Comparison of ENCODE assay signal across 11 cellular contexts in the genomic region with DNA sequence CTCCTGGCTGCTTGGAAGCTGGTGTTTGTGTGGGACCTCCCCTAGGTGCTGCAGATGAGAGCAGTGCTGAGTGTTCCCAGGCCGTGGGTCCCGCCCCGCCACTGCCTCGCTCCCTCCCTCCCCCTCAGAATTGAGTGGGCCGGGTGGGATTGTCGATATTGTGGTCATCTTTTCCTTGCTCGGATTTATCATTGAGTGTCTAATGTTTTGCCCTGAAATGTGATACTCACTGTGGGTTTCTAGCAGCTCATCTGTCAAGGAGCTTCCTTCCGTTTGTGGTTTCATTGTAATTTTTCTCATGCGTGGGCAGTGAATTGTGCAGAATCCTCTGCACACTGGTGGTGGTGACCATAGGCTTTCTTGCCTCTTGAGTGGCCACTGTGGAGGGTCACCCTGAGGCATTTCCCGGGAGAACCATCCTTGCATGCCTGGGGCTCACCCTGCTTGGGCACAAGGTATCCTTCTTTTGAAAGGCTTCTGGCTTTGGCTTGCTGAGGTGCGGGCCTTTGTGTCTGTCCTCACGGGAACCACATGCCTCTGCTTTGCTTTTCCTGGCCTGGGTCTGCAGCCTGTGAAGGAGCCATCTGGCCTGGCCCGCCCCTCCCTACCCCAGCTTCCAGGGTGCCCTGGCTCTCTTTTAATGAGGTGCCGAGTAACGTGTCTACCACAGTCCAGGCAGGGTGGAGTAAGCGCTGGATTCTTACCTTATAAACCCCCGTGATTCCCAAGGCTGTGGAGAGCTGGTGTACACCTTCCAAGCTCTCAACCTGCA. TPM values are rescaled to one million over a fixed set of nuclear protein-coding genes. Genes with fewer than 3 reads are reported as not detected.
A peak's percentile ranks its signal among the peaks of the same experiment; 100 is the strongest.
DNase-seq lines count a peak whose midpoint lies in the region; ATAC-seq and FAIRE-seq lines count a peak whose summit lies in the region.
"Had no signal": no experiment of that assay in that cellular context is flagged by ENCODE, and none has a peak within 500 bp of the region (broad histone marks: within the 10 kb centered on the region; RNA-seq: fewer than 3 reads in every experiment).

No MANE protein-coding gene starts in this region.

- peak; percentile 49 to 58 for DNase-seq in Kasumi-1 (lab: John Stamatoyannopoulos, UW)
- DNase-seq in activated naive CD4-positive, alpha-beta T cell treated with anti-CD3 and anti-CD28 coated beads, Interleukin-2, amount 10 ng/mL, durations not matched to agents 7 days and 5 days: no peak
- DNase-seq in naive thymus-derived CD4-positive, alpha-beta T cell: peak in 5 of 9 donors; percentile 18 to 51 (median 21)
- no peak for DNase-seq in NCI-H2081 treated with DMSO at 0.1 percent for 48 hours (lab: John Stamatoyannopoulos, UW)
- no peak for DNase-seq in Karpas-422
- no peak for DNase-seq in frontal cortex (ENCODE audit: low spot score in 2 of 2)
- DNase-seq: mesendoderm, SJCRH30 had no signal

- peaks cover 29% of the 10 kb centered on the region for H3K36me3 Mint-ChIP-seq in activated naive CD4-positive, alpha-beta T cell treated with anti-CD3 and anti-CD28 coated beads, Interleukin-2, amount 10 ng/mL, durations not matched to agents 7 days and 5 days
- H3K36me3 Mint-ChIP-seq in naive thymus-derived CD4-positive, alpha-beta T cell: peaks cover 0 to 38% (median 12%) of the 10 kb centered on the region in 5 donors

- peak overlapping the region; percentile 74 to 98 (median 87) for H3K4me2 ChIP-seq in BLaER1 treated with 17β-estradiol and CSF1 and Interleukin-3, amounts not matched to agents 10 nM and 100 nM
- no peak overlapping the region for H3K4me2 ChIP-seq in Karpas-422 (ENCODE audit: low read depth, low read length, poor library complexity, severe bottlenecking)

- intact Hi-C loops in naive thymus-derived CD4-positive, alpha-beta T cell (cut with micrococcal nuclease): no loop called here

- peaks cover 46% of the 10 kb centered on the region for H3K4me1 Mint-ChIP-seq in activated naive CD4-positive, alpha-beta T cell treated with anti-CD3 and anti-CD28 coated beads, Interleukin-2, amount 10 ng/mL, durations not matched to agents 7 days and 5 days
- H3K4me1 Mint-ChIP-seq in naive thymus-derived CD4-positive, alpha-beta T cell: peaks cover 38 to 63% (median 54%) of the 10 kb centered on the region in 7 donors

- peaks cover 43% of the 10 kb centered on the region for H3K79me2 ChIP-seq in Karpas-422 (ENCODE audit: low read length)

- peaks cover 85 to 100% (median 99%) of the 10 kb centered on the region in 11 experiments for H4K20me1 ChIP-seq in BLaER1 treated with 17β-estradiol and CSF1 and Interleukin-3, amounts not matched to agents 10 nM and 100 nM
- H4K20me1 ChIP-seq in Karpas-422 (ENCODE audit: insufficient read depth, low read depth, low read length): peaks cover 32% of the 10 kb centered on the region; the same call in 1 of the 2 replicates

- no peaks in the 10 kb centered on the region for H3K27me3 Mint-ChIP-seq in activated naive CD4-positive, alpha-beta T cell treated with anti-CD3 and anti-CD28 coated beads, Interleukin-2, amount 10 ng/mL, durations not matched to agents 7 days and 5 days
- H3K27me3 Mint-ChIP-seq in naive thymus-derived CD4-positive, alpha-beta T cell: no peaks in the 10 kb centered on the region

- no peaks in the 10 kb centered on the region for H3K9me3 ChIP-seq in BLaER1 treated with 17β-estradiol and CSF1 and Interleukin-3, amounts not matched to agents 10 nM and 100 nM (replicated peaks in 1 of 11)
- no peaks in the 10 kb centered on the region for H3K9me3 ChIP-seq in naive thymus-derived CD4-positive, alpha-beta T cell (ENCODE audit: control insufficient read depth in 2 of 3, low read length in 3 of 3)
- no peaks in the 10 kb centered on the region for H3K9me3 ChIP-seq in Karpas-422 (ENCODE audit: low read length)
- H3K9me3 ChIP-seq: SJCRH30 had no signal

- peak overlapping the region in 5 of 10 experiments; percentile 4 to 23 (median 15); a peak in 4 of 20 replicates for H3K4me3 ChIP-seq in BLaER1 treated with 17β-estradiol and CSF1 and Interleukin-3, amounts not matched to agents 10 nM and 100 nM
- peak overlapping the region; percentile 32 for H3K4me3 ChIP-seq in naive thymus-derived CD4-positive, alpha-beta T cell (ENCODE audit: low read length)
- no peak overlapping the region for H3K4me3 ChIP-seq in Karpas-422 (ENCODE audit: low read length)
- H3K4me3 ChIP-seq: SJCRH30 had no signal

- no peaks in the 10 kb centered on the region for H3K9me3 Mint-ChIP-seq in activated naive CD4-positive, alpha-beta T cell treated with anti-CD3 and anti-CD28 coated beads, Interleukin-2, amount 10 ng/mL, durations not matched to agents 7 days and 5 days
- no peaks in the 10 kb centered on the region for H3K9me3 Mint-ChIP-seq in naive thymus-derived CD4-positive, alpha-beta T cell

- peak overlapping the region; percentile 5 for H3K27ac Mint-ChIP-seq in activated naive CD4-positive, alpha-beta T cell treated with anti-CD3 and anti-CD28 coated beads, Interleukin-2, amount 10 ng/mL, durations not matched to agents 7 days and 5 days
- peak overlapping the region in 5 of 9 donors; percentile 0 to 52 (median 8) for H3K27ac Mint-ChIP-seq in naive thymus-derived CD4-positive, alpha-beta T cell

- H3K9me2 ChIP-seq in Karpas-422 (replicated peaks; ENCODE audit: insufficient read depth, low read length): no peaks in the 10 kb centered on the region

- H3K4me1 ChIP-seq in BLaER1 treated with 17β-estradiol and CSF1 and Interleukin-3, amounts not matched to agents 10 nM and 100 nM: peaks cover 64 to 82% (median 68%) of the 10 kb centered on the region in 10 experiments
- peaks cover 14 to 34% of the 10 kb centered on the region in 2 donors for H3K4me1 ChIP-seq in naive thymus-derived CD4-positive, alpha-beta T cell (ENCODE audit: control insufficient read depth in 2 of 2, insufficient read depth in 2 of 2, low read length in 2 of 2)
- peaks cover 23% of the 10 kb centered on the region for H3K4me1 ChIP-seq in Karpas-422 (ENCODE audit: low read length)
- H3K4me1 ChIP-seq: SJCRH30 had no signal

- CTCF ChIA-PET in activated naive CD4-positive, alpha-beta T cell treated with anti-CD3 and anti-CD28 coated beads, Interleukin-2, amount 10 ng/mL, durations not matched to agents 7 days and 5 days (lab: Charles Lee): interaction anchor here (1.7 to 6.2 kb wide), 3 partner anchors 16 to 173 kb away, joined by 6 to 42 read pairs (median 29); no protein-coding TSS in a partner anchor
- CTCF ChIA-PET in naive thymus-derived CD4-positive, alpha-beta T cell (lab: Charles Lee): interaction anchor here (1.1 to 1.3 kb wide), 2 partner anchors 163 to 173 kb away, joined by 3 to 4 read pairs; no protein-coding TSS in a partner anchor

- ATAC-seq in naive thymus-derived CD4-positive, alpha-beta T cell: peak; percentile 44
- no peak for ATAC-seq in HG03460 (IDR thresholded peaks at IDR 0.05; ENCODE audit: unreplicated experiment)

- H3K9ac ChIP-seq in BLaER1 treated with 17β-estradiol and CSF1 and Interleukin-3, amounts not matched to agents 10 nM and 100 nM: peak overlapping the region in 4 of 11 experiments; percentile 50 to 67 (median 60); a peak in 3 of 22 replicates
- H3K9ac ChIP-seq in Karpas-422 (ENCODE audit: low read length): no peak overlapping the region

- peaks cover 0 to 98% (median 0%) of the 10 kb centered on the region in 11 experiments; a peak in 8 of 22 replicates for H3K27me3 ChIP-seq in BLaER1 treated with 17β-estradiol and CSF1 and Interleukin-3, amounts not matched to agents 10 nM and 100 nM
- no peaks in the 10 kb centered on the region for H3K27me3 ChIP-seq in naive thymus-derived CD4-positive, alpha-beta T cell (ENCODE audit: control insufficient read depth in 2 of 2, insufficient read depth in 2 of 2, low read length in 2 of 2)
- H3K27me3 ChIP-seq in Karpas-422 (ENCODE audit: low read length): no peaks in the 10 kb centered on the region
- H3K27me3 ChIP-seq: SJCRH30 had no signal

- H3K4me3 Mint-ChIP-seq in activated naive CD4-positive, alpha-beta T cell treated with anti-CD3 and anti-CD28 coated beads, Interleukin-2, amount 10 ng/mL, durations not matched to agents 7 days and 5 days: no peak overlapping the region
- H3K4me3 Mint-ChIP-seq in naive thymus-derived CD4-positive, alpha-beta T cell: peak overlapping the region; percentile 54 to 81 (median 71)

- H3K27ac ChIP-seq in BLaER1 treated with 17β-estradiol and CSF1 and Interleukin-3, amounts not matched to agents 10 nM and 100 nM: peak overlapping the region in 3 of 11 experiments; percentile 70 to 84 (median 83); a peak in 3 of 22 replicates
- no peak overlapping the region for H3K27ac ChIP-seq in naive thymus-derived CD4-positive, alpha-beta T cell (ENCODE audit: low read depth, low read length)
- H3K27ac ChIP-seq in Karpas-422 (ENCODE audit: low read length): no peak overlapping the region
- H3K27ac ChIP-seq: SJCRH30 had no signal

- FAIRE-seq in frontal cortex (lab: Jason Lieb, UNC): no peak
- FAIRE-seq: G401.6 had no signal

- POLR2A ChIA-PET in naive thymus-derived CD4-positive, alpha-beta T cell (lab: Charles Lee): no interaction called here

- peaks cover 30 to 54% (median 43%) of the 10 kb centered on the region in 11 experiments for H3K36me3 ChIP-seq in BLaER1 treated with 17β-estradiol and CSF1 and Interleukin-3, amounts not matched to agents 10 nM and 100 nM
- peaks cover 0 to 32% (median 4%) of the 10 kb centered on the region in 3 experiments for H3K36me3 ChIP-seq in naive thymus-derived CD4-positive, alpha-beta T cell (ENCODE audit: control insufficient read depth in 2 of 3, insufficient read depth in 3 of 3, low read length in 3 of 3)
- H3K36me3 ChIP-seq in Karpas-422 (ENCODE audit: insufficient read depth, low read length): peaks cover 30% of the 10 kb centered on the region

- H2AFZ ChIP-seq in Karpas-422 (ENCODE audit: low read length): no peak overlapping the region

RNA-seq across cellular contexts. Expression of a gene that starts 25.6 kb away (rescaled TPM):
- 10 to 100 TPM; 17.8 to 46.4 (median 20.6) TPM for total RNA-seq in naive thymus-derived CD4-positive, alpha-beta T cell
- 10 to 100 TPM; 13.2 to 14.9 TPM for polyA plus RNA-seq in naive thymus-derived CD4-positive, alpha-beta T cell
- total RNA-seq in Karpas-422 (2014; rRNA removed; shearing (Covaris generic); ENCODE audit: low replicate concordance): 12.2 and 48.7 TPM in 2 replicates
- 7.3 TPM for total RNA-seq in frontal cortex

RNA-seq across cellular contexts. Expression of a gene that starts 44.7 kb away (rescaled TPM):
- total RNA-seq in naive thymus-derived CD4-positive, alpha-beta T cell: 100 to 1,000 TPM; 280 to 877 (median 371) TPM
- polyA plus RNA-seq in naive thymus-derived CD4-positive, alpha-beta T cell: 100 to 1,000 TPM; 459 to 768 TPM
- 252 and 484 TPM in 2 replicates for total RNA-seq in Karpas-422 (2014; rRNA removed; shearing (Covaris generic); ENCODE audit: low replicate concordance)
- total RNA-seq in frontal cortex: 4.9 TPM

Comparison
In these comparisons a context has a peak if more than half of its experiments do, and no peak if none do; other contexts are left out.
1. DNase-seq: peak in Kasumi-1 (2 of 2) and naive thymus-derived CD4-positive, alpha-beta T cell (5 of 9); none in activated naive CD4-positive, alpha-beta T cell treated with anti-CD3 and anti-CD28 coated beads, Interleukin-2, amount 10 ng/mL, durations not matched to agents 7 days and 5 days (single experiment), NCI-H2081 treated with DMSO at 0.1 percent for 48 hours (single experiment), Karpas-422 (single experiment) and frontal cortex (0 of 2).
2. RNA of a gene that starts 44.7 kb away (total RNA-seq): 280 to 877 TPM in naive thymus-derived CD4-positive, alpha-beta T cell and 252 to 484 TPM in Karpas-422; 4.9 TPM in frontal cortex (single experiment); every median in the first group is over 10 times any median in the second.